Comparison of ENCODE assay signal across 11 cellular contexts in the genomic region with DNA sequence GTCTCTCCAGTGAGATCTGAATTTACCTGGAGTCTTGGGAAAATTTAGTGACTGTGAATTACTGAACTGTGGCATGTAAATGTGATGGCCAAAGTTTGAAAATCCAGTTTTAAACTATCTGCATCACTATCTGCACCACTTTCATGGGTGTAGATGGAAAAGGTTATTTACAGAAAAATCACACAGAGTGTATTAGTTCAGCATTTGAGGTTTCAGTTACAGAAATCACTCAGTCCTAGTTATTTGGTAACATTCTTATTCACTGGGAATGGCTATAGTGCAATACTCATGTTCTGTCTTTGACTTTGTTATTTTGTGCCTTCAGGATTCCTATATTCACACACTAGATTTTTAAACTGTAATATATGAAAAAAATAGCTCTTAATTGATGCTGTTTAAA.
"Had no signal": no experiment of that assay in that cellular context is flagged by ENCODE, and none has a peak within 500 bp of the region (broad histone marks: within the 10 kb centered on the region; RNA-seq: fewer than 3 reads in every experiment).

No MANE protein-coding gene starts in this region.

- H3K9ac ChIP-seq: GM23248, KMS-11 had no signal

- H3K36me3 Mint-ChIP-seq: IgD-negative memory B cell had no signal

- H3K4me1 Mint-ChIP-seq: IgD-negative memory B cell had no signal

- H3K36me3 ChIP-seq: HAP-1 had no signal

- H3K4me3 Mint-ChIP-seq: HFFc6, IgD-negative memory B cell had no signal

- H3K4me1 ChIP-seq: HAP-1 had no signal

- H3K4me3 ChIP-seq: GM23248, HAP-1 had no signal

- H2AFZ ChIP-seq: GM23248 had no signal

- H3K9me3 ChIP-seq: HAP-1 had no signal

- ATAC-seq: HCT116, HepG2 had no signal

- H3K27me3 Mint-ChIP-seq: IgD-negative memory B cell had no signal

- H3K4me2 ChIP-seq: KMS-11 had no signal

- FAIRE-seq: HepG2 had no signal

- H3K27ac Mint-ChIP-seq: HFFc6, IgD-negative memory B cell had no signal

- H3K27ac ChIP-seq: GM23248, HL-60, KMS-11 had no signal

- DNase-seq: GM23248, GOT3, H7, HFFc6, KBM-7 had no signal
